Comparison of ENCODE assay signal across 13 cellular contexts in genomic region chr11:128628343-128628673, GRCh38. TPM values are rescaled to one million over a fixed set of nuclear protein-coding genes. Genes with fewer than 3 reads are reported as not detected.
DNase-seq lines count a peak whose midpoint lies in the region; ATAC-seq and TF ChIP-seq lines count a peak whose summit lies in the region.
"Had no signal": no experiment of that assay in that cellular context is flagged by ENCODE, and none has a peak within 500 bp of the region (broad histone marks: within the 10 kb centered on the region; RNA-seq: fewer than 3 reads in every experiment).

No MANE protein-coding gene starts in this region.

- TF ChIP-seq CTCF in activated B cell treated with CpG ODN at 0.5 μM for 24 hours (IDR thresholded peaks at IDR 0.05) (no peak), foreskin fibroblast (IDR thresholded peaks at IDR 0.05; ENCODE audit: low read depth, low read length) (no peak), RWPE1 (conservative IDR thresholded peaks at IDR 0.05; ENCODE audit: low read depth) (no peak)

- CTCF ChIA-PET in activated B cell treated with CpG ODN at 0.5 μM for 24 hours (lab: Charles Lee), result interaction anchor here (0.8 to 12.3 kb wide), 13 partner anchors 8 to 455 kb away, joined by 3 to 284 read pairs (median 8); no protein-coding TSS in a partner anchor
- CTCF ChIA-PET in RWPE1 (lab: Yijun Ruan, JAX), result interaction anchor here (0.9 to 4.4 kb wide), 2 partner anchors 18 to 456 kb away, joined by 9 to 28 read pairs; no protein-coding TSS in a partner anchor

- ATAC-seq in HG02759 (IDR thresholded peaks at IDR 0.05; ENCODE audit: unreplicated experiment) (peak; percentile 20), activated B cell treated with CpG ODN at 0.5 μM for 24 hours (ENCODE audit: low read depth) (no peak)
- ATAC-seq in stimulated activated memory B cell treated with anti-CD40 and anti-IgM and Interleukin-4, amounts not matched to agents 10 μg/mL and 1 μg/mL and 100 μg/mL, for 72 hours, result no peak
- ATAC-seq: A549, right lobe of liver had no signal

- peak overlapping the region; percentile 92 for H3K27ac Mint-ChIP-seq in activated CD4-positive, alpha-beta T cell treated with anti-CD3 and anti-CD28 coated beads, Interleukin-2, amount 10 ng/mL, durations not matched to agents 24 days and 14 days
- peak overlapping the region; percentile 92 for H3K27ac Mint-ChIP-seq in activated B cell treated with CpG ODN at 0.5 μM for 24 hours
- peak overlapping the region; percentile 93 for H3K27ac Mint-ChIP-seq in stimulated activated memory B cell treated with anti-CD40 and anti-IgM and Interleukin-4, amounts not matched to agents 10 μg/mL and 1 μg/mL and 100 μg/mL, for 72 hours

- H3K4me1 Mint-ChIP-seq in activated CD4-positive, alpha-beta T cell treated with anti-CD3 and anti-CD28 coated beads, Interleukin-2, amount 10 ng/mL, durations not matched to agents 24 days and 14 days, result peaks cover 77% of the 10 kb centered on the region
- peaks cover 91% of the 10 kb centered on the region for H3K4me1 Mint-ChIP-seq in activated B cell treated with CpG ODN at 0.5 μM for 24 hours
- peaks cover 90% of the 10 kb centered on the region for H3K4me1 Mint-ChIP-seq in stimulated activated memory B cell treated with anti-CD40 and anti-IgM and Interleukin-4, amounts not matched to agents 10 μg/mL and 1 μg/mL and 100 μg/mL, for 72 hours

- intact Hi-C loops in activated CD4-positive, alpha-beta T cell treated with anti-CD3 and anti-CD28 coated beads, Interleukin-2, amount 10 ng/mL, durations not matched to agents 24 days and 14 days (cut with micrococcal nuclease), result loop anchor here (1.0 to 2.0 kb wide), 5 partner anchors 48 to 402 kb away; no protein-coding TSS in a partner anchor
- intact Hi-C loops in activated B cell treated with CpG ODN at 0.5 μM for 24 hours (cut with micrococcal nuclease), result no loop called here

- no peak overlapping the region for H3K27ac ChIP-seq in RWPE1
- H3K27ac ChIP-seq: A549, cardiac muscle cell, right lobe of liver had no signal

- POLR2A ChIA-PET in activated B cell treated with CpG ODN at 0.5 μM for 24 hours (lab: Charles Lee) (interaction anchor here (0.6 to 15.2 kb wide), 17 partner anchors 8 to 346 kb away, joined by 3 to 574 read pairs (median 8); partner anchors contain the start of gene FLI1), RWPE1 (lab: Yijun Ruan, JAX; ENCODE audit: low non-redundant PET) (no interaction called here)

- no peaks in the 10 kb centered on the region for H3K27me3 Mint-ChIP-seq in activated CD4-positive, alpha-beta T cell treated with anti-CD3 and anti-CD28 coated beads, Interleukin-2, amount 10 ng/mL, durations not matched to agents 24 days and 14 days
- H3K27me3 Mint-ChIP-seq in activated B cell treated with CpG ODN at 0.5 μM for 24 hours, result no peaks in the 10 kb centered on the region
- no peaks in the 10 kb centered on the region for H3K27me3 Mint-ChIP-seq in stimulated activated memory B cell treated with anti-CD40 and anti-IgM and Interleukin-4, amounts not matched to agents 10 μg/mL and 1 μg/mL and 100 μg/mL, for 72 hours

- peak overlapping the region; percentile 69 for H3K4me3 Mint-ChIP-seq in activated CD4-positive, alpha-beta T cell treated with anti-CD3 and anti-CD28 coated beads, Interleukin-2, amount 10 ng/mL, durations not matched to agents 24 days and 14 days
- H3K4me3 Mint-ChIP-seq in activated B cell treated with CpG ODN at 0.5 μM for 24 hours, result peak overlapping the region; percentile 45
- peak overlapping the region; percentile 9 for H3K4me3 Mint-ChIP-seq in stimulated activated memory B cell treated with anti-CD40 and anti-IgM and Interleukin-4, amounts not matched to agents 10 μg/mL and 1 μg/mL and 100 μg/mL, for 72 hours

- no peak for DNase-seq in activated CD4-positive, alpha-beta T cell treated with anti-CD3 and anti-CD28 coated beads, Interleukin-2, amount 10 ng/mL, durations not matched to agents 24 days and 14 days
- no peak for DNase-seq in activated CD4-positive, alpha-beta T cell treated with anti-CD3 and anti-CD28 coated beads for 48 hours
- DNase-seq in activated B cell treated with CpG ODN at 0.5 μM for 24 hours (no peak), NCI-H510A (lab: John Stamatoyannopoulos, UW) (no peak), foreskin fibroblast (no peak), RWPE1 (ENCODE audit: low spot score) (no peak)
- DNase-seq: GDM1, NCI-H2029, right lobe of liver had no signal

- H3K4me3 ChIP-seq in foreskin fibroblast (ENCODE audit: low read depth in 1 of 2, low read length in 2 of 2), result no peak overlapping the region
- H3K4me3 ChIP-seq: A549, cardiac muscle cell, right lobe of liver had no signal

- H3K36me3 Mint-ChIP-seq in activated CD4-positive, alpha-beta T cell treated with anti-CD3 and anti-CD28 coated beads, Interleukin-2, amount 10 ng/mL, durations not matched to agents 24 days and 14 days (ENCODE audit: low read depth), result no peaks in the 10 kb centered on the region
- no peaks in the 10 kb centered on the region for H3K36me3 Mint-ChIP-seq in activated B cell treated with CpG ODN at 0.5 μM for 24 hours (ENCODE audit: low read depth)
- H3K36me3 Mint-ChIP-seq in stimulated activated memory B cell treated with anti-CD40 and anti-IgM and Interleukin-4, amounts not matched to agents 10 μg/mL and 1 μg/mL and 100 μg/mL, for 72 hours, result no peaks in the 10 kb centered on the region

- no peaks in the 10 kb centered on the region for H3K9me3 Mint-ChIP-seq in activated CD4-positive, alpha-beta T cell treated with anti-CD3 and anti-CD28 coated beads, Interleukin-2, amount 10 ng/mL, durations not matched to agents 24 days and 14 days
- no peaks in the 10 kb centered on the region for H3K9me3 Mint-ChIP-seq in activated B cell treated with CpG ODN at 0.5 μM for 24 hours
- no peaks in the 10 kb centered on the region for H3K9me3 Mint-ChIP-seq in stimulated activated memory B cell treated with anti-CD40 and anti-IgM and Interleukin-4, amounts not matched to agents 10 μg/mL and 1 μg/mL and 100 μg/mL, for 72 hours

RNA-seq across cellular contexts. Expression of gene ETS1, which starts 41.0 kb away (rescaled TPM):
- total RNA-seq in activated CD4-positive, alpha-beta T cell treated with anti-CD3 and anti-CD28 coated beads, Interleukin-2, amount 10 ng/mL, durations not matched to agents 24 days and 14 days, result 449 and 454 TPM in 2 replicates
- 286 and 301 TPM in 2 replicates for total RNA-seq in activated B cell treated with CpG ODN at 0.5 μM for 24 hours

Comparison
In these comparisons a context has a peak if more than half of its experiments do, and no peak if none do; other contexts are left out.
1. H3K4me3 Mint-ChIP-seq: peak in every context shown above with its lines; median percentile 69 in activated CD4-positive, alpha-beta T cell treated with anti-CD3 and anti-CD28 coated beads, Interleukin-2, amount 10 ng/mL, durations not matched to agents 24 days and 14 days; 45 in activated B cell treated with CpG ODN at 0.5 μM for 24 hours; 9 in stimulated activated memory B cell treated with anti-CD40 and anti-IgM and Interleukin-4, amounts not matched to agents 10 μg/mL and 1 μg/mL and 100 μg/mL, for 72 hours.